11 cellular contexts compared by ENCODE assay signal in the genomic region with DNA sequence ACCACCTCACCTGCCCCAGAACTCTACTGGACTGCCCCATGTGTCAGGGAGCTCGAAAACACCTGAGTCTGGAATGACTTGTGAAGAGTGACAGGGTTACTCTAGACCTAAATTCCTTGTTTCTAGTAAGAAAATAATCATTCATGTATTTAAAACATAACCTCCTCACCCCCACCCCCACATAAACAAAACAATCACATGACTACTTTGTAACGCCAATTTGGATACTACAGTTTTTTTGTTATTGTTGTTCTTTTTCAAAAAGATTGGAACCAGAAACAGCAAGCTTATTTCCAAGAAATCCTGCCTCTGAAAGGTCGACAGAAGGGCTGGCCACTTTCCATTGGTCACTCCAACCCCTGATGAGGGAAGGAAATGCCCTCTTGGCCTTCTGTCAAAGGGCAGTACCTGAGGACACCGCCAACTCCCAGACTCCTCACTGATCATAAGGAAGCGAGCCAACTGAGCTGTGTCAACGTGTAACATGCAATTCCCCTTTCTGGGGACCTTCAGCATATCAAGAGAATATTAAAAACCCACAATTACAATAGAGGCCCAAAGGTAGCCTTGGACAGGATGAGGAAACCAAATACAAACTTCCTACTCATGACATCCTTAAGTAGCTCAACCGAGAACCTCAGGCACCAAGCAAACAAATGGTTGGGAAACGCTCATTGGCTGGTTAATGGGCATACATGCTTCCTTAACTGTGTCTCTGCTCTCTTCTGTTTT. TPM values are rescaled to one million over a fixed set of nuclear protein-coding genes. Genes with fewer than 3 reads are reported as not detected.
DNase-seq lines count a peak whose midpoint lies in the region; ATAC-seq, FAIRE-seq and TF ChIP-seq lines count a peak whose summit lies in the region.
"Had no signal": no experiment of that assay in that cellular context is flagged by ENCODE, and none has a peak within 500 bp of the region (broad histone marks: within the 10 kb centered on the region; RNA-seq: fewer than 3 reads in every experiment).

No MANE protein-coding gene starts in this region.

- no peaks in the 10 kb centered on the region for H3K9me2 ChIP-seq in DOHH2 (replicated peaks; ENCODE audit: control insufficient read depth, low read length)
- H3K9me2 ChIP-seq in SU-DHL-6 (replicated peaks; ENCODE audit: insufficient read depth, low read length) = no peaks in the 10 kb centered on the region

- H3K4me1 ChIP-seq in DOHH2 (ENCODE audit: control insufficient read depth, low read length) (peaks cover 33% of the 10 kb centered on the region), iPS-20b (ENCODE audit: insufficient read depth, low read length) (peaks cover 8% of the 10 kb centered on the region), gastrocnemius medialis (peaks cover 30 to 31% of the 10 kb centered on the region in 2 donors)

- H3K79me2 ChIP-seq in DOHH2 (ENCODE audit: control insufficient read depth, low read length) = peaks cover 71% of the 10 kb centered on the region
- H3K79me2 ChIP-seq in SU-DHL-6 (ENCODE audit: insufficient read depth, low read length) = peaks cover 67% of the 10 kb centered on the region

- H3K27me3 ChIP-seq in DOHH2 (ENCODE audit: control insufficient read depth, low read length) (no peaks in the 10 kb centered on the region), SU-DHL-6 (ENCODE audit: low read length) (no peaks in the 10 kb centered on the region), iPS-20b (ENCODE audit: insufficient read depth, low read length) (no peaks in the 10 kb centered on the region), gastrocnemius medialis (no peaks in the 10 kb centered on the region)

- H3K9me3 ChIP-seq in DOHH2 (ENCODE audit: control insufficient read depth, insufficient read depth, low read length) = no peaks in the 10 kb centered on the region
- no peaks in the 10 kb centered on the region for H3K9me3 ChIP-seq in SU-DHL-6 (ENCODE audit: insufficient read depth, low read length)
- H3K9me3 ChIP-seq in iPS-20b (ENCODE audit: insufficient read depth, low read depth, low read length) = no peaks in the 10 kb centered on the region
- no peaks in the 10 kb centered on the region for H3K9me3 ChIP-seq in gastrocnemius medialis

- peaks cover 28% of the 10 kb centered on the region for H3K36me3 ChIP-seq in DOHH2 (ENCODE audit: control insufficient read depth, low read length)
- peaks cover 5% of the 10 kb centered on the region; the same call in 1 of the 2 replicates for H3K36me3 ChIP-seq in SU-DHL-6 (ENCODE audit: low read length)
- H3K36me3 ChIP-seq in iPS-20b (ENCODE audit: insufficient read depth, low read depth, low read length) = peaks cover 12% of the 10 kb centered on the region; the same call in 1 of the 2 replicates
- H3K36me3 ChIP-seq in gastrocnemius medialis = peaks cover 0 to 6% of the 10 kb centered on the region in 2 donors

- ATAC-seq in gastrocnemius medialis (no peak), GM21381 (IDR thresholded peaks at IDR 0.05; ENCODE audit: unreplicated experiment) (no peak), HG03432 (IDR thresholded peaks at IDR 0.05; ENCODE audit: unreplicated experiment) (no peak)

- H3K9ac ChIP-seq in SU-DHL-6 (ENCODE audit: low read length) (0 out of 2 replicates have a peak overlapping the region, but pooled peaks have one; percentile 87), iPS-20b (ENCODE audit: low read depth, low read length) (no peak overlapping the region)

- no peak for FAIRE-seq in D721Med (lab: Jason Lieb, UNC)

- peak overlapping the region; percentile 98 for H3K4me3 ChIP-seq in DOHH2 (ENCODE audit: low read length)
- no peak overlapping the region for H3K4me3 ChIP-seq in SU-DHL-6 (ENCODE audit: insufficient read depth, low read length, poor library complexity, severe bottlenecking)
- peak overlapping the region; percentile 84; the same call in 1 of the 2 replicates for H3K4me3 ChIP-seq in iPS-20b (ENCODE audit: low read length)
- H3K4me3 ChIP-seq in gastrocnemius medialis = no peak overlapping the region

- in situ Hi-C loops in gastrocnemius medialis (cut with MboI; ENCODE audit: low sequenced_read_pairs in 4 of 4) = no loop called here

- TF ChIP-seq CTCF in DOHH2 (IDR thresholded peaks at IDR 0.05; ENCODE audit: low read depth, low read length, poor library complexity, severe bottlenecking) = no peak
- no peak for TF ChIP-seq CTCF in SU-DHL-6 (IDR thresholded peaks at IDR 0.05; ENCODE audit: insufficient read depth, low read length, poor library complexity, severe bottlenecking)
- no peak for TF ChIP-seq CTCF in gastrocnemius medialis (IDR thresholded peaks at IDR 0.05 in 4 of 5, conservative IDR thresholded peaks at IDR 0.05 in 1 of 5)
- TF ChIP-seq CTCF in D721Med (IDR thresholded peaks at IDR 0.05; ENCODE audit: insufficient read depth, missing control alignments) = no peak

- DNase-seq in gastrocnemius medialis (peak in 1 of 2 donors; percentile 15), T-helper 2 cell (no peak), D721Med (ENCODE audit: insufficient read length, low spot score) (no peak)
- DNase-seq: DMS79, midbrain, SHP77 treated with DMSO at 0.1 percent for 48 hours had no signal

- H3K4me2 ChIP-seq in DOHH2 (ENCODE audit: low read length) (peak overlapping the region; percentile 93), SU-DHL-6 (ENCODE audit: low read depth, low read length, poor library complexity, severe bottlenecking) (peak overlapping the region; percentile 70)

- H3F3A ChIP-seq in DOHH2 (ENCODE audit: control insufficient read depth, insufficient read depth) (peaks cover 6% of the 10 kb centered on the region), SU-DHL-6 (ENCODE audit: insufficient read depth) (peaks cover 20% of the 10 kb centered on the region)

- no peak overlapping the region for H3K27ac ChIP-seq in DOHH2 (ENCODE audit: low read depth, low read length)
- no peak overlapping the region for H3K27ac ChIP-seq in SU-DHL-6 (ENCODE audit: low read depth, low read length)
- H3K27ac ChIP-seq in iPS-20b (ENCODE audit: low read length) = no peak overlapping the region
- peak overlapping the region; percentile 92 to 99 (median 98) for H3K27ac ChIP-seq in gastrocnemius medialis

- no peak for TF ChIP-seq POLR2A in gastrocnemius medialis (IDR thresholded peaks at IDR 0.05)

- H4K20me1 ChIP-seq in DOHH2 (ENCODE audit: control insufficient read depth, insufficient read depth, low read depth, low read length) (peaks cover 19% of the 10 kb centered on the region; the same call in 1 of the 2 replicates), SU-DHL-6 (ENCODE audit: low read depth, low read length) (peaks cover 7% of the 10 kb centered on the region; the same call in 1 of the 2 replicates)

- H2AFZ ChIP-seq in SU-DHL-6 (ENCODE audit: low read depth, low read length, severe bottlenecking) = no peak overlapping the region

- intact Hi-C loops in gastrocnemius medialis (cut with DNase I; ENCODE audit: low total_unique reads) = loop anchor here (5.0 to 10.0 kb wide), 2 partner anchors 387 to 484 kb away; a partner anchor contains a TSS

RNA-seq across cellular contexts. Expression of a gene that starts 2.6 kb away (rescaled TPM):
- total RNA-seq in gastrocnemius medialis = 10 to 100 TPM in 3 of 4 donors, 1 to 10 TPM in 1; 9.5 to 29.4 (median 18.1) TPM

Comparison
In these comparisons a context has a peak if more than half of its experiments do, and no peak if none do; other contexts are left out.
1. H3K27ac ChIP-seq: peak in gastrocnemius medialis (4 of 4); none in DOHH2 (single experiment), SU-DHL-6 (single experiment) and iPS-20b (single experiment).
2. H3K4me3 ChIP-seq: peak in DOHH2 (single experiment) and iPS-20b (single experiment); none in SU-DHL-6 (single experiment) and gastrocnemius medialis (0 of 4).